In the genomic region with DNA sequence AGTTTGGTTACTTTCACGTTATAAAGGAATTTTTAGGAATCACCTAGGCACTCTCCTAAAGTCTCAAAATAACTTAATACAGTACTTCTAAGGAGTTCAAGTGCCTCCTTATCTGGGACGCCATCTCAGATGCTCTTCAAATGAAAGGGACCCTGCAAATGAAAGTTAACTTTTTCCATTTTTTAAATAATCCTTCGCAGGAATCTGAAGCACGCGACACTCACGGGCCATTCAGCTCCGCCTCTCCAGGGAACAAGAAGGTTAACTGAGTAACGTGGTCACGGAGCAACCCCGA, we compare ENCODE assay signal across 8 cellular contexts. TPM values are rescaled to one million over a fixed set of nuclear protein-coding genes. Genes with fewer than 3 reads are reported as not detected.
DNase-seq lines count a peak whose midpoint lies in the region; ATAC-seq and TF ChIP-seq lines count a peak whose summit lies in the region.

No MANE protein-coding gene starts in this region.

- H3K36me3 Mint-ChIP-seq in naive B cell, result no peaks in the 10 kb centered on the region

- CTCF ChIA-PET in BJ (lab: Yijun Ruan, JAX), result interaction anchor here (0.7 to 1.5 kb wide), 2 partner anchors 23 to 25 kb away, joined by 3 to 4 read pairs; no protein-coding TSS in a partner anchor

- H3K27ac Mint-ChIP-seq in naive B cell, result peak overlapping the region; percentile 97 to 100 (median 100)

- no peaks in the 10 kb centered on the region for H3K36me3 ChIP-seq in BJ (ENCODE audit: control insufficient read depth, insufficient read depth, low read length)

- H3K4me1 Mint-ChIP-seq in naive B cell, result peaks cover 26 to 58% (median 53%) of the 10 kb centered on the region in 3 donors

- POLR2A ChIA-PET in BJ (lab: Charles Lee), result no interaction called here

- no peaks in the 10 kb centered on the region for H3K27me3 Mint-ChIP-seq in naive B cell

- H3K4me3 ChIP-seq in BJ (ENCODE audit: low read depth, low read length), result peak overlapping the region; percentile 96
- H3K4me3 ChIP-seq in HL-60 (replicated peaks; ENCODE audit: insufficient read depth, low read length), result peak overlapping the region; percentile 76
- H3K4me3 ChIP-seq in cardiac fibroblast (replicated peaks in 1 of 2; ENCODE audit: low read depth in 2 of 2, low read length in 2 of 2), result peak overlapping the region; percentile 75 to 83

- H3K9me3 Mint-ChIP-seq in naive B cell, result no peaks in the 10 kb centered on the region

- H3K4me3 Mint-ChIP-seq in naive B cell, result peak overlapping the region; percentile 89 to 99 (median 97)

- TF ChIP-seq CTCF in BJ (IDR thresholded peaks at IDR 0.05; ENCODE audit: insufficient read depth, low read depth, low read length) (no peak), HL-60 (IDR thresholded peaks at IDR 0.05; ENCODE audit: insufficient read depth, low read length) (no peak), cardiac fibroblast (IDR thresholded peaks at IDR 0.05; ENCODE audit: low read depth, low read length) (no peak)

- no peaks in the 10 kb centered on the region for H3K27me3 ChIP-seq in BJ (ENCODE audit: control insufficient read depth, insufficient read depth, low read length)
- no peaks in the 10 kb centered on the region for H3K27me3 ChIP-seq in HL-60 (ENCODE audit: insufficient read depth, poor library complexity, severe bottlenecking)

- no peak for DNase-seq in BJ (ENCODE audit: low read depth)
- no peak for DNase-seq in HL-60 (ENCODE audit: low read depth in 1 of 2, low spot score in 1 of 2)
- DNase-seq in cardiac fibroblast (ENCODE audit: low read depth in 2 of 2), result no peak
- DNase-seq in naive B cell, result no peak
- DNase-seq in superior temporal gyrus (ENCODE audit: extremely low spot score), result no peak
- no peak for DNase-seq in NCI-H187 (lab: John Stamatoyannopoulos, UW)
- no peak for DNase-seq in stimulated activated naive CD4-positive, alpha-beta T cell (lab: John Stamatoyannopoulos, UW)
- no peak for DNase-seq in NCI-H345 (lab: John Stamatoyannopoulos, UW)

- H3K27ac ChIP-seq in HL-60 (replicated peaks), result peak overlapping the region; percentile 92

- peak in 1 of 2 donors; percentile 29 for ATAC-seq in naive B cell (ENCODE audit: low read depth in 2 of 2)

RNA-seq across cellular contexts. Expression of a gene that starts 0.5 kb away (rescaled TPM):
- polyA plus RNA-seq in BJ (2011; rRNA removed), result 26.5 and 54.6 TPM in 2 replicates
- polyA minus RNA-seq in BJ (2011; rRNA and poly(A)+ RNA removed), result 8.6 and 11.4 TPM in 2 replicates
- polyA plus RNA-seq in naive B cell (ENCODE audit: low read depth in 6 of 6), result 10 to 100 TPM; 50.2 to 73.9 (median 56.8) TPM
